9 cellular contexts compared by ENCODE assay signal in the genomic region with DNA sequence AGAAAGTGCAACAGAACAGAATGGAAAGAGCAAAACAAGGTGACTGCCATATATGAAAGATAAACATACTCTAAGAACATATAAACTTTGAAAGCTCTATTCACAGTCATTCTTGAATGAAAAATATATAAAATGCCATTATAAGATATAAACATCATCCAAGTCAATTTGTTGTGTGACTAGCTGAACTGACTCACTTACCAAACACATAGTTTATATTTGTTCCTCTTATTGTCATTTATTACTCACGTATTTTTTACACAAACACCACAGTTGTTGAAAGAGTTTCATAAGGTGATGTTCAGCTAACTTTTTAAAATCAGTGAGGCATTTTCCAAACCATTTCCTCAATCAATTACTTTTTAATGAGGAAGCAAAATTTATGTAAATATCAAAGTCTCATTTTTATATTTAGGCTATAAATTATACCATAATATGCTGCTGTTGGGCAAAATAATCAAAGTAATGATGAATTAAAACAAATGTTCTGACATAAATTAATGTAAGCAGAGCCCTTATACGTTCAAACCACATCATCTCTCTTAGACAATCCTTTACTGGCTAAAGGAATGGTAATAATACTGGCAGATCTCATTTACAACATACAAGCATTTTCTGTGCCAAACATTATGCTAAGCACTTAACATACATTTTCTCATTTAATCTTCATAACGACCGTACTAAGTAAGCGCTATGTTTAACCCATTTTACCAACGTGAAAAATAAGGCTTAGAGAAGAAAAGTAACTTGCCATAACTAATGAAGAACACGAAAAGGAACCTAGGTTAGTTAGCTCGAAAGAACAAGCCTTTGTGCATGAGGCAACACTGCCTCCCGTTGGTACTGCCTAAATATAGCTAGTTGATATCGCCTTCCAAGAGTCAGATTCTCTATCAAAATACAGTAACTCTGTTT. TPM values are rescaled to one million over a fixed set of nuclear protein-coding genes. Genes with fewer than 3 reads are reported as not detected.
DNase-seq lines count a peak whose midpoint lies in the region; ATAC-seq and TF ChIP-seq lines count a peak whose summit lies in the region.
"Had no signal": no experiment of that assay in that cellular context is flagged by ENCODE, and none has a peak within 500 bp of the region (broad histone marks: within the 10 kb centered on the region; RNA-seq: fewer than 3 reads in every experiment).

No MANE protein-coding gene starts in this region.

- H3K4me1 ChIP-seq in PC-3 (ENCODE audit: insufficient read depth, low read length), result peaks cover 30% of the 10 kb centered on the region

- CTCF ChIA-PET in Calu3 (lab: Charles Lee), result interaction anchor here (0.6 to 1.0 kb wide), 3 partner anchors 61 to 330 kb away, joined by 3 to 4 read pairs (median 4); no protein-coding TSS in a partner anchor
- CTCF ChIA-PET in PC-3 (lab: Charles Lee), result interaction anchor here (0.7 to 1.2 kb wide), 2 partner anchors 10 to 29 kb away, joined by 3 read pairs; no protein-coding TSS in a partner anchor

- no peaks in the 10 kb centered on the region for H3K27me3 Mint-ChIP-seq in Calu3 (ENCODE audit: unreplicated experiment)

- no peak overlapping the region for H3K27ac Mint-ChIP-seq in Calu3 (ENCODE audit: unreplicated experiment)
- H3K27ac Mint-ChIP-seq in activated naive CD4-positive, alpha-beta T cell treated with anti-CD3 and anti-CD28 coated beads, Interleukin-2, amount 50 U/mL, for 72 hours, result peak overlapping the region; percentile 37 to 41

- H3K4me1 Mint-ChIP-seq in Calu3 (ENCODE audit: low read depth, unreplicated experiment), result peaks cover 15% of the 10 kb centered on the region

- BruUV-seq in Calu3 (replicated peaks; lab: Mats Ljungman, UMichigan) (no TSS peak), PC-3 (replicated peaks; lab: Mats Ljungman, UMichigan) (no TSS peak)

- H3K9ac ChIP-seq in PC-3 (ENCODE audit: low read length), result peak overlapping the region; percentile 75

- intact Hi-C loops in Calu3 (cut with micrococcal nuclease; ENCODE audit: unreplicated experiment) (loop anchor here (2.0 kb wide), 1 partner anchor 1253 kb away; no protein-coding TSS in a partner anchor), PC-3 (cut with micrococcal nuclease) (loop anchor here (1.0 to 10.0 kb wide), 8 partner anchors 100 to 1253 kb away; a partner anchor contains a TSS)

- H3K27ac ChIP-seq in PC-3 (ENCODE audit: low read length), result peak overlapping the region; percentile 95
- H3K27ac ChIP-seq: SK-N-MC had no signal

- no peaks in the 10 kb centered on the region for H4K20me1 ChIP-seq in PC-3 (ENCODE audit: low read length)

- H3K4me3 ChIP-seq in PC-3 (ENCODE audit: low read length), result peak overlapping the region; percentile 41; the same call in 1 of the 2 replicates
- H3K4me3 ChIP-seq: SK-N-MC had no signal

- POLR2A ChIA-PET in PC-3 (lab: Charles Lee; ENCODE audit: unreplicated experiment), result no interaction called here

- H3K36me3 ChIP-seq in PC-3 (ENCODE audit: low read depth, low read length), result no peaks in the 10 kb centered on the region

- no peaks in the 10 kb centered on the region for H3F3A ChIP-seq in PC-3 (ENCODE audit: low read length, unreplicated experiment)

- H3K9me3 Mint-ChIP-seq in Calu3 (ENCODE audit: low read depth, unreplicated experiment), result no peaks in the 10 kb centered on the region
- H3K9me3 Mint-ChIP-seq in activated naive CD4-positive, alpha-beta T cell treated with anti-CD3 and anti-CD28 coated beads, Interleukin-2, amount 50 U/mL, for 72 hours, result no peaks in the 10 kb centered on the region

- no peaks in the 10 kb centered on the region for H3K36me3 Mint-ChIP-seq in Calu3 (ENCODE audit: insufficient read depth, unreplicated experiment)
- peaks cover 11 to 17% of the 10 kb centered on the region in 2 donors for H3K36me3 Mint-ChIP-seq in activated naive CD4-positive, alpha-beta T cell treated with anti-CD3 and anti-CD28 coated beads, Interleukin-2, amount 50 U/mL, for 72 hours

- peak overlapping the region; percentile 73 for H3K4me2 ChIP-seq in PC-3 (ENCODE audit: low read length)

- H3K9me2 ChIP-seq in PC-3 (replicated peaks; ENCODE audit: low read length), result no peaks in the 10 kb centered on the region

- 0 out of 2 replicates have a peak overlapping the region, but pooled peaks have one; percentile 35 for H2AFZ ChIP-seq in PC-3 (ENCODE audit: low read length)

- H3K79me2 ChIP-seq in PC-3 (ENCODE audit: low read length), result no peaks in the 10 kb centered on the region

- no peaks in the 10 kb centered on the region for H3K27me3 ChIP-seq in PC-3 (ENCODE audit: low read length)

- ATAC-seq in GM19328 (IDR thresholded peaks at IDR 0.05; ENCODE audit: unreplicated experiment) (peak; percentile 72), HG03354 (IDR thresholded peaks at IDR 0.05; ENCODE audit: poor library complexity, severe bottlenecking, unreplicated experiment) (peak; percentile 86), PC-3 (peak; percentile 86)
- ATAC-seq in activated naive CD4-positive, alpha-beta T cell treated with anti-CD3 and anti-CD28 coated beads, Interleukin-2, amount 50 U/mL, for 72 hours, result peak; percentile 67 to 70

- no peak overlapping the region for H3K4me3 Mint-ChIP-seq in Calu3 (ENCODE audit: low read depth, unreplicated experiment)

- DNase-seq in Calu3 (peak; percentile 35), PC-3 (peak; percentile 73), iPS DF 4.7 (ENCODE audit: extremely low read depth, low spot score) (peak; percentile 28), T1000 (lab: John Stamatoyannopoulos, UW) (no peak)
- peak in 1 of 2 donors; percentile 47 for DNase-seq in activated naive CD4-positive, alpha-beta T cell treated with anti-CD3 and anti-CD28 coated beads, Interleukin-2, amount 50 U/mL, for 72 hours (ENCODE audit: low spot score in 2 of 2)
- peak; percentile 31 for DNase-seq in stimulated activated CD8-positive, alpha-beta memory T cell treated with anti-CD3 and anti-CD28 coated beads, Interleukin-12 subunit alpha, Interleukin-12 subunit beta, amount 100 ng/mL, for 4 hours (ENCODE audit: low read depth)

- no peak for TF ChIP-seq CTCF in Calu3 (IDR thresholded peaks at IDR 0.05; ENCODE audit: unreplicated experiment)
- peak; percentile 86 for TF ChIP-seq CTCF in PC-3 (conservative IDR thresholded peaks at IDR 0.05; ENCODE audit: low read depth, low read length)

- H3K9me3 ChIP-seq in PC-3 (ENCODE audit: low read length), result no peaks in the 10 kb centered on the region

RNA-seq across cellular contexts. Expression of a gene that starts 7.3 kb away (rescaled TPM):
- not detected in 2 replicates for total RNA-seq in Calu3 (2022)
- not detected in 2 replicates for total RNA-seq in PC-3 (2014; rRNA removed)
- 10 to 100 TPM in 1 of 2 donors, 1 to 10 TPM in 1; 9.3 to 29.6 TPM for total RNA-seq in activated naive CD4-positive, alpha-beta T cell treated with anti-CD3 and anti-CD28 coated beads, Interleukin-2, amount 50 U/mL, for 72 hours

Comparison
In these comparisons a context has a peak if more than half of its experiments do, and no peak if none do; other contexts are left out.
1. RNA of a gene that starts 7.3 kb away (total RNA-seq): 9.3 to 29.6 TPM in activated naive CD4-positive, alpha-beta T cell treated with anti-CD3 and anti-CD28 coated beads, Interleukin-2, amount 50 U/mL, for 72 hours; not detected in Calu3 and not detected in PC-3; every median in the first group is over 10 times any median in the second.
2. Peak in every context shown above with its lines, with median percentiles within 50 percentile points of each other: ATAC-seq.